In genomic region chr20:1184638-1185315, GRCh38 we compare ENCODE assay signal across 1 cellular context.
A peak's percentile ranks its signal among the peaks of the same experiment; 100 is the strongest.
TF ChIP-seq lines count a peak whose summit lies in the region.

TSS of gene TMEM74B (minus strand) at chr20:1184981. CDS start at chr20:1183801, 1,180 bp downstream.

TF ChIP-seq in HepG2, 621 proteins besides CTCF, POLR2A, EP300 and RAD21 (continued from another document and continues in another):
- TF ChIP-seq HNF1B (CRISPR knock-in tag; IDR thresholded peaks at IDR 0.05) (no peak), FOXO1 (CRISPR knock-in tag; IDR thresholded peaks at IDR 0.05) (peak; percentile 51; the same call in 1 of the 2 replicates), DMTF1 (CRISPR knock-in tag; IDR thresholded peaks at IDR 0.05) (no peak), FOSL2 (CRISPR knock-in tag; IDR thresholded peaks at IDR 0.05) (no peak), ETS1 (CRISPR knock-in tag; IDR thresholded peaks at IDR 0.05) (peak; percentile 78; the same call in 1 of the 2 replicates), ZNF646 (CRISPR knock-in tag; IDR thresholded peaks at IDR 0.05) (peak; percentile 86), NRL (CRISPR knock-in tag; IDR thresholded peaks at IDR 0.05; ENCODE audit: borderline replicate concordance) (no peak), ZNF747 (CRISPR knock-in tag; IDR thresholded peaks at IDR 0.05; ENCODE audit: borderline replicate concordance) (peak; percentile 83; the same call in 1 of the 2 replicates), ONECUT2 (CRISPR knock-in tag; IDR thresholded peaks at IDR 0.05) (no peak), NCOR1 (IDR thresholded peaks at IDR 0.05; ENCODE audit: borderline replicate concordance, low read length) (no peak), IKZF5 (CRISPR knock-in tag; IDR thresholded peaks at IDR 0.05) (no peak), ZNF343 (CRISPR knock-in tag; IDR thresholded peaks at IDR 0.05) (no peak), KDM5B (CRISPR knock-in tag; IDR thresholded peaks at IDR 0.05; ENCODE audit: borderline replicate concordance) (peak; percentile 61; the same call in 1 of the 2 replicates), ZEB1 (IDR thresholded peaks at IDR 0.05; ENCODE audit: insufficient replicate concordance, low read depth) (no peak), ZNF264 (CRISPR knock-in tag; IDR thresholded peaks at IDR 0.05) (no peak), ZNF614 (CRISPR knock-in tag; IDR thresholded peaks at IDR 0.05; ENCODE audit: borderline replicate concordance) (no peak), ZFX (CRISPR knock-in tag; IDR thresholded peaks at IDR 0.05; ENCODE audit: low read depth) (peak; percentile 82; the same call in 1 of the 2 replicates), HOXA5 (CRISPR knock-in tag; IDR thresholded peaks at IDR 0.05) (peak; percentile 48; the same call in 1 of the 2 replicates), SALL1 (CRISPR knock-in tag; IDR thresholded peaks at IDR 0.05) (peak; percentile 47), PAX8 (CRISPR knock-in tag; IDR thresholded peaks at IDR 0.05; ENCODE audit: borderline replicate concordance) (0 out of 2 replicates have a peak, but pooled peaks have one; percentile 50), ZNF878 (CRISPR knock-in tag; IDR thresholded peaks at IDR 0.05) (no peak), KLF12 (CRISPR knock-in tag; IDR thresholded peaks at IDR 0.05; ENCODE audit: borderline replicate concordance) (0 out of 2 replicates have a peak, but pooled peaks have one; percentile 18), FOXP4 (CRISPR knock-in tag; IDR thresholded peaks at IDR 0.05) (0 out of 2 replicates have a peak, but pooled peaks have one; percentile 15)
- TF ChIP-seq, protein P1, sequence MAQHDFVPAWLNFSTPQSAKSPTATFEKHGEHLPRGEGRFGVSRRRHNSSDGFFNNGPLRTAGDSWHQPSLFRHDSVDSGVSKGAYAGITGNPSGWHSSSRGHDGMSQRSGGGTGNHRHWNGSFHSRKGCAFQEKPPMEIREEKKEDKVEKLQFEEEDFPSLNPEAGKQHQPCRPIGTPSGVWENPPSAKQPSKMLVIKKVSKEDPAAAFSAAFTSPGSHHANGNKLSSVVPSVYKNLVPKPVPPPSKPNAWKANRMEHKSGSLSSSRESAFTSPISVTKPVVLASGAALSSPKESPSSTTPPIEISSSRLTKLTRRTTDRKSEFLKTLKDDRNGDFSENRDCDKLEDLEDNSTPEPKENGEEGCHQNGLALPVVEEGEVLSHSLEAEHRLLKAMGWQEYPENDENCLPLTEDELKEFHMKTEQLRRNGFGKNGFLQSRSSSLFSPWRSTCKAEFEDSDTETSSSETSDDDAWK (CRISPR knock-in tag; IDR thresholded peaks at IDR 0.05) = no peak
- TF ChIP-seq, protein P2, sequence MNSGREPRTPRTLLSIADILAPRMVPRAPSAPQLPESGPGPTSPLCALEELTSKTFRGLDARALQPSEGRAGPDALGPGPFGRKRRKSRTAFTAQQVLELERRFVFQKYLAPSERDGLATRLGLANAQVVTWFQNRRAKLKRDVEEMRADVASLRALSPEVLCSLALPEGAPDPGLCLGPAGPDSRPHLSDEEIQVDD (CRISPR knock-in tag; IDR thresholded peaks at IDR 0.05; ENCODE audit: borderline replicate concordance) = no peak
- TF ChIP-seq, protein P3, sequence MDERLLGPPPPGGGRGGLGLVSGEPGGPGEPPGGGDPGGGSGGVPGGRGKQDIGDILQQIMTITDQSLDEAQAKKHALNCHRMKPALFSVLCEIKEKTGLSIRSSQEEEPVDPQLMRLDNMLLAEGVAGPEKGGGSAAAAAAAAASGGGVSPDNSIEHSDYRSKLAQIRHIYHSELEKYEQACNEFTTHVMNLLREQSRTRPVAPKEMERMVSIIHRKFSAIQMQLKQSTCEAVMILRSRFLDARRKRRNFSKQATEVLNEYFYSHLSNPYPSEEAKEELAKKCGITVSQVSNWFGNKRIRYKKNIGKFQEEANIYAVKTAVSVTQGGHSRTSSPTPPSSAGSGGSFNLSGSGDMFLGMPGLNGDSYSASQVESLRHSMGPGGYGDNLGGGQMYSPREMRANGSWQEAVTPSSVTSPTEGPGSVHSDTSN (CRISPR knock-in tag; IDR thresholded peaks at IDR 0.05) = no peak
